In genomic region chr10:17171131-17171530, GRCh38 we compare ENCODE assay signal across 22 cellular contexts. TPM values are rescaled to one million over a fixed set of nuclear protein-coding genes. Genes with fewer than 3 reads are reported as not detected.
DNase-seq lines count a peak whose midpoint lies in the region; TF ChIP-seq lines count a peak whose summit lies in the region.
"Had no signal": no experiment of that assay in that cellular context is flagged by ENCODE, and none has a peak within 500 bp of the region (broad histone marks: within the 10 kb centered on the region; RNA-seq: fewer than 3 reads in every experiment).

No MANE protein-coding gene starts in this region.

- peaks cover 0 to 9% (median 3%) of the 10 kb centered on the region in 3 experiments; a peak in 1 of 7 replicates for H3K36me3 Mint-ChIP-seq in H9 (ENCODE audit: insufficient read depth in 1 of 3, low read depth in 3 of 3)
- H3K36me3 Mint-ChIP-seq in activated T-helper 2 cell treated with anti-CD3 and anti-CD28 coated beads, Interferon-gamma antibody, Interleukin-2, Interleukin-4, amounts not matched to agents 10 μg/mL and 5 μg/mL and 100 μg/mL, durations not matched to agents 14 hours and 24 hours and 36 hours (ENCODE audit: low read depth), result no peaks in the 10 kb centered on the region

- H2BK15ac ChIP-seq in H9 (ENCODE audit: low read depth, low read length) (no peak overlapping the region), neuronal stem cell (ENCODE audit: low read length) (no peak overlapping the region)

- H3K4me3 ChIP-seq in fibroblast of pulmonary artery (replicated peaks; ENCODE audit: low read depth, low read length) (peak overlapping the region; percentile 10), neuronal stem cell (ENCODE audit: low read length in 2 of 2) (no peak overlapping the region)
- H3K4me3 ChIP-seq: GM12878, vagina had no signal

- H3K23ac ChIP-seq in H9 (ENCODE audit: insufficient read length, low read depth, low read length) (no peak overlapping the region), neuronal stem cell (ENCODE audit: low read depth, low read length, poor library complexity) (no peak overlapping the region)

- H3K14ac ChIP-seq in H9 (ENCODE audit: insufficient read depth, low read length), result no peak overlapping the region
- no peak overlapping the region for H3K14ac ChIP-seq in neuronal stem cell (ENCODE audit: low read length)

- no peak overlapping the region for H4K8ac ChIP-seq in H9 (replicated peaks; ENCODE audit: insufficient read length, low read depth, low read length)
- no peak overlapping the region for H4K8ac ChIP-seq in neuronal stem cell (ENCODE audit: low read depth, low read length)

- H3K36me3 ChIP-seq in neuronal stem cell (replicated peaks in 1 of 2; ENCODE audit: control insufficient read depth in 2 of 2, insufficient read depth in 2 of 2, low read length in 2 of 2), result peaks cover 0 to 14% of the 10 kb centered on the region in 2 donors
- H3K36me3 ChIP-seq: vagina had no signal

- no peak overlapping the region for H3K9ac ChIP-seq in H9 (ENCODE audit: extremely low read depth, insufficient read length, low read length)
- H3K9ac ChIP-seq in neuronal stem cell (ENCODE audit: low read depth, low read length, poor library complexity), result no peak overlapping the region

- H2AK5ac ChIP-seq in H9 (ENCODE audit: insufficient read length, low read length) (no peak overlapping the region), neuronal stem cell (ENCODE audit: low read depth, low read length) (no peak overlapping the region)

- no peak overlapping the region for H3K56ac ChIP-seq in H9 (ENCODE audit: insufficient read length, low read depth, low read length)

- no peak overlapping the region for H2BK5ac ChIP-seq in H9 (ENCODE audit: insufficient read length, low read length)
- no peak overlapping the region for H2BK5ac ChIP-seq in neuronal stem cell (ENCODE audit: low read length)

- WGBS in H9 (ENCODE audit: extremely low coverage, insufficient read length, low lambda C conversion rate), result no CpG with 5 or more reads among the region's 3 CpGs
- no CpG with 5 or more reads among the region's 3 CpGs for WGBS in neuronal stem cell (ENCODE audit: extremely low coverage in 2 of 2, insufficient read length in 2 of 2, insufficient replicate concordance in 1 of 2), 2 donors

- H3K4me1 Mint-ChIP-seq in H9, result peaks cover 12 to 14% of the 10 kb centered on the region in 2 experiments
- H3K4me1 Mint-ChIP-seq in activated T-helper 2 cell treated with anti-CD3 and anti-CD28 coated beads, Interferon-gamma antibody, Interleukin-2, Interleukin-4, amounts not matched to agents 10 μg/mL and 5 μg/mL and 100 μg/mL, durations not matched to agents 14 hours and 24 hours and 36 hours (ENCODE audit: low read depth), result peaks cover 9% of the 10 kb centered on the region

- H3K79me2 ChIP-seq in H9 (ENCODE audit: insufficient read depth, low read length), result no peaks in the 10 kb centered on the region

- no peaks in the 10 kb centered on the region for H3K27me3 ChIP-seq in H9 (ENCODE audit: insufficient read depth, low read length)
- no peaks in the 10 kb centered on the region for H3K27me3 ChIP-seq in neuronal stem cell (ENCODE audit: control insufficient read depth in 3 of 3, insufficient read depth in 3 of 3, low read depth in 1 of 3, low read length in 3 of 3)
- H3K27me3 ChIP-seq: vagina had no signal

- H3K4ac ChIP-seq in H9 (ENCODE audit: low read depth, low read length), result no peak overlapping the region
- no peak overlapping the region for H3K4ac ChIP-seq in neuronal stem cell (ENCODE audit: low read length)

- TF ChIP-seq CTCF in H9 (conservative IDR thresholded peaks at IDR 0.05), result no peak
- TF ChIP-seq CTCF in fibroblast of pulmonary artery (IDR thresholded peaks at IDR 0.05; ENCODE audit: low read length, missing control alignments), result no peak

- H3K4me2 ChIP-seq in H9 (ENCODE audit: insufficient read depth, insufficient read length, low read length) (no peak overlapping the region), neuronal stem cell (ENCODE audit: insufficient read depth, low read length, poor library complexity, severe bottlenecking) (no peak overlapping the region)

- no peak overlapping the region for H3T11ph ChIP-seq in H9 (ENCODE audit: low read length)

- H3K4me1 ChIP-seq in H9 (ENCODE audit: insufficient read depth, low read length) (peaks cover 3% of the 10 kb centered on the region; the same call in 1 of the 2 replicates), neuronal stem cell (ENCODE audit: control insufficient read depth in 2 of 2, insufficient read depth in 1 of 2, low read depth in 1 of 2, low read length in 2 of 2) (peaks cover 6 to 7% of the 10 kb centered on the region in 2 donors)
- H3K4me1 ChIP-seq: vagina had no signal

- no peak overlapping the region for H2BK120ac ChIP-seq in H9 (ENCODE audit: low read depth, low read length, poor library complexity, severe bottlenecking)
- H2BK120ac ChIP-seq in neuronal stem cell (ENCODE audit: low read depth, low read length), result no peak overlapping the region

- H2BK12ac ChIP-seq in H9 (ENCODE audit: insufficient read length, low read depth, low read length), result no peak overlapping the region
- no peak overlapping the region for H2BK12ac ChIP-seq in neuronal stem cell (ENCODE audit: low read length)

- no peaks in the 10 kb centered on the region for H3K79me1 ChIP-seq in H9 (ENCODE audit: insufficient read depth, low read depth, low read length, poor library complexity, severe bottlenecking)
- H3K79me1 ChIP-seq in neuronal stem cell (ENCODE audit: low read depth, low read length), result no peaks in the 10 kb centered on the region

- no peak overlapping the region for H2AFZ ChIP-seq in H9 (ENCODE audit: low read length)
- no peak overlapping the region for H2AFZ ChIP-seq in neuronal stem cell (ENCODE audit: low read length)

- peak overlapping the region in 2 of 3 experiments; percentile 70 to 75; a peak in 4 of 7 replicates for H3K27ac Mint-ChIP-seq in H9
- H3K27ac Mint-ChIP-seq in activated T-helper 2 cell treated with anti-CD3 and anti-CD28 coated beads, Interferon-gamma antibody, Interleukin-2, Interleukin-4, amounts not matched to agents 10 μg/mL and 5 μg/mL and 100 μg/mL, durations not matched to agents 14 hours and 24 hours and 36 hours, result no peak overlapping the region
- H3K27ac Mint-ChIP-seq: activated CD4-positive, alpha-beta T cell treated with anti-CD3 and anti-CD28 coated beads, Interleukin-2, amount 10 ng/mL, durations not matched to agents 24 days and 14 days; activated naive CD4-positive, alpha-beta T cell treated with anti-CD3 and anti-CD28 coated beads, Interleukin-2, amount 50 U/mL, for 24 hours had no signal

- no peak overlapping the region for H3K4me3 Mint-ChIP-seq in H9
- H3K4me3 Mint-ChIP-seq in activated T-helper 2 cell treated with anti-CD3 and anti-CD28 coated beads, Interferon-gamma antibody, Interleukin-2, Interleukin-4, amounts not matched to agents 10 μg/mL and 5 μg/mL and 100 μg/mL, durations not matched to agents 14 hours and 24 hours and 36 hours (ENCODE audit: low read depth), result no peak overlapping the region
- H3K4me3 Mint-ChIP-seq: activated CD4-positive, alpha-beta T cell treated with anti-CD3 and anti-CD28 coated beads, Interleukin-2, amount 10 ng/mL, durations not matched to agents 24 days and 14 days; activated naive CD4-positive, alpha-beta T cell treated with anti-CD3 and anti-CD28 coated beads, Interleukin-2, amount 50 U/mL, for 24 hours had no signal

- no peak overlapping the region for H4K91ac ChIP-seq in H9 (ENCODE audit: insufficient read length, low read depth, low read length)
- no peak overlapping the region for H4K91ac ChIP-seq in neuronal stem cell (ENCODE audit: low read depth, low read length, poor library complexity)

- no peaks in the 10 kb centered on the region for H3K9me3 Mint-ChIP-seq in H9
- no peaks in the 10 kb centered on the region for H3K9me3 Mint-ChIP-seq in activated T-helper 2 cell treated with anti-CD3 and anti-CD28 coated beads, Interferon-gamma antibody, Interleukin-2, Interleukin-4, amounts not matched to agents 10 μg/mL and 5 μg/mL and 100 μg/mL, durations not matched to agents 14 hours and 24 hours and 36 hours
- H3K9me3 Mint-ChIP-seq: activated CD4-positive, alpha-beta T cell treated with anti-CD3 and anti-CD28 coated beads, Interleukin-2, amount 10 ng/mL, durations not matched to agents 24 days and 14 days; activated naive CD4-positive, alpha-beta T cell treated with anti-CD3 and anti-CD28 coated beads, Interleukin-2, amount 50 U/mL, for 24 hours had no signal

- intact Hi-C loops in activated T-helper 2 cell treated with anti-CD3 and anti-CD28 coated beads, Interferon-gamma antibody, Interleukin-2, Interleukin-4, amounts not matched to agents 10 μg/mL and 5 μg/mL and 100 μg/mL, durations not matched to agents 14 hours and 24 hours and 36 hours (cut with micrococcal nuclease), result no loop called here

- no peaks in the 10 kb centered on the region for H3K27me3 Mint-ChIP-seq in H9 (ENCODE audit: low read depth)
- no peaks in the 10 kb centered on the region for H3K27me3 Mint-ChIP-seq in activated T-helper 2 cell treated with anti-CD3 and anti-CD28 coated beads, Interferon-gamma antibody, Interleukin-2, Interleukin-4, amounts not matched to agents 10 μg/mL and 5 μg/mL and 100 μg/mL, durations not matched to agents 14 hours and 24 hours and 36 hours (ENCODE audit: low read depth)
- H3K27me3 Mint-ChIP-seq: activated CD4-positive, alpha-beta T cell treated with anti-CD3 and anti-CD28 coated beads, Interleukin-2, amount 10 ng/mL, durations not matched to agents 24 days and 14 days; activated naive CD4-positive, alpha-beta T cell treated with anti-CD3 and anti-CD28 coated beads, Interleukin-2, amount 50 U/mL, for 24 hours had no signal

- H4K5ac ChIP-seq in H9 (ENCODE audit: insufficient read length, low read depth, low read length), result no peak overlapping the region

- H3K27ac ChIP-seq in H9 (ENCODE audit: insufficient read length, low read depth, low read length), result no peak overlapping the region
- no peak overlapping the region for H3K27ac ChIP-seq in neuronal stem cell (replicated peaks; ENCODE audit: low read length)
- H3K27ac ChIP-seq: RWPE1, vagina had no signal

- H4K20me1 ChIP-seq in H9 (ENCODE audit: control insufficient read depth, insufficient read depth, insufficient read length), result no peaks in the 10 kb centered on the region

- no peaks in the 10 kb centered on the region for H3K23me2 ChIP-seq in H9 (ENCODE audit: insufficient read length, low read depth, low read length, poor library complexity, severe bottlenecking)

- DNase-seq in H9, result no peak
- peak; percentile 29 for DNase-seq in amniotic epithelial cell (ENCODE audit: low read depth)
- DNase-seq in fibroblast of pulmonary artery (ENCODE audit: low read depth), result peak; percentile 43
- DNase-seq in neuronal stem cell (ENCODE audit: low spot score), result peak; percentile 12
- no peak for DNase-seq in activated CD8-positive, alpha-beta memory T cell treated with anti-CD3 and anti-CD28 coated beads, Interleukin-2, amount 50 U/mL, for 48 hours
- no peak for DNase-seq in activated T-helper 2 cell treated with anti-CD3 and anti-CD28 coated beads, Interferon-gamma antibody, Interleukin-2, Interleukin-4, amounts not matched to agents 10 μg/mL and 5 μg/mL and 100 μg/mL, durations not matched to agents 14 hours and 24 hours and 36 hours (ENCODE audit: low spot score)
- no peak for DNase-seq in DMS79 (lab: John Stamatoyannopoulos, UW)
- no peak for DNase-seq in NCI-H2171 (lab: John Stamatoyannopoulos, UW)
- DNase-seq: activated CD4-positive, alpha-beta T cell treated with anti-CD3 and anti-CD28 coated beads, Interleukin-2, amount 10 ng/mL, durations not matched to agents 24 days and 14 days; C1 segment of cervical spinal cord; effector memory CD4-positive, alpha-beta T cell; hypothalamus; NCI-H1092; NCI-H1930; NCI-H2227 treated with DMSO at 0.1 percent for 48 hours; stimulated activated CD4-positive, alpha-beta T cell treated with anti-CD3 and anti-CD28 coated beads, Interleukin-12 subunit alpha, Interleukin-12 subunit beta, amount 100 ng/mL, for 4 hours; stimulated activated CD4-positive, alpha-beta T cell treated with anti-CD3 and anti-CD28 coated beads, Interleukin-4, amount 100 ng/mL, for 24 hours; stimulated activated naive CD4-positive, alpha-beta T cell had no signal

- no peak overlapping the region for H3K18ac ChIP-seq in H9 (ENCODE audit: insufficient read length, low read depth, low read length)
- H3K18ac ChIP-seq in neuronal stem cell (ENCODE audit: low read length), result no peak overlapping the region

- H2BK20ac ChIP-seq in H9 (ENCODE audit: low read depth, low read length, poor library complexity, severe bottlenecking), result no peak overlapping the region

- H3K9me3 ChIP-seq in H9 (ENCODE audit: control insufficient read depth, low read depth, low read length), result no peaks in the 10 kb centered on the region
- no peaks in the 10 kb centered on the region for H3K9me3 ChIP-seq in neuronal stem cell (replicated peaks in 1 of 2; ENCODE audit: control insufficient read depth in 2 of 2, insufficient read depth in 1 of 2, low read depth in 1 of 2, low read length in 2 of 2)
- H3K9me3 ChIP-seq: vagina had no signal

RNA-seq across cellular contexts. Expression of gene TRDMT1, which starts 30.3 kb away (rescaled TPM):
- 18.8 and 20.2 TPM in 2 replicates for total RNA-seq in H9 (2021)
- 14.4 TPM for polyA plus RNA-seq in neuronal stem cell (2013, experiment 1 of 2)
- 14.9 TPM for polyA plus RNA-seq in neuronal stem cell (2013, experiment 2 of 2)
- 3.2 and 4.2 TPM in 2 replicates for total RNA-seq in activated T-helper 2 cell treated with anti-CD3 and anti-CD28 coated beads, Interferon-gamma antibody, Interleukin-2, Interleukin-4, amounts not matched to agents 10 μg/mL and 5 μg/mL and 100 μg/mL, durations not matched to agents 14 hours and 24 hours and 36 hours

RNA-seq across cellular contexts. Expression of gene CUBN, which starts 41.5 kb away (rescaled TPM):
- 0.26 and 0.37 TPM in 2 replicates for total RNA-seq in H9 (2021)
- polyA plus RNA-seq in neuronal stem cell (2013, experiment 1 of 2), result 0.40 TPM
- polyA plus RNA-seq in neuronal stem cell (2013, experiment 2 of 2), result 0.35 TPM
- total RNA-seq in activated T-helper 2 cell treated with anti-CD3 and anti-CD28 coated beads, Interferon-gamma antibody, Interleukin-2, Interleukin-4, amounts not matched to agents 10 μg/mL and 5 μg/mL and 100 μg/mL, durations not matched to agents 14 hours and 24 hours and 36 hours, result 0.11 and 0.30 TPM in 2 replicates

RNA-seq across cellular contexts. Expression of gene VIM, which starts 56.9 kb away (rescaled TPM):
- 232 and 240 TPM in 2 replicates for total RNA-seq in H9 (2021)
- 689 TPM for polyA plus RNA-seq in neuronal stem cell (2013, experiment 1 of 2)
- 669 TPM for polyA plus RNA-seq in neuronal stem cell (2013, experiment 2 of 2)
- 337 and 342 TPM in 2 replicates for total RNA-seq in activated T-helper 2 cell treated with anti-CD3 and anti-CD28 coated beads, Interferon-gamma antibody, Interleukin-2, Interleukin-4, amounts not matched to agents 10 μg/mL and 5 μg/mL and 100 μg/mL, durations not matched to agents 14 hours and 24 hours and 36 hours

Comparison
In these comparisons a context has a peak if more than half of its experiments do, and no peak if none do; other contexts are left out.
1. DNase-seq: peak in amniotic epithelial cell (single experiment), fibroblast of pulmonary artery (single experiment) and neuronal stem cell (single experiment); none in H9 (single experiment), activated CD8-positive, alpha-beta memory T cell treated with anti-CD3 and anti-CD28 coated beads, Interleukin-2, amount 50 U/mL, for 48 hours (single experiment), activated T-helper 2 cell treated with anti-CD3 and anti-CD28 coated beads, Interferon-gamma antibody, Interleukin-2, Interleukin-4, amounts not matched to agents 10 μg/mL and 5 μg/mL and 100 μg/mL, durations not matched to agents 14 hours and 24 hours and 36 hours (single experiment), DMS79 (single experiment) and NCI-H2171 (single experiment).